ENCODE assay signal across 19 cellular contexts in genomic region chr6:156508923-156509322, GRCh38.
DNase-seq lines count a peak whose midpoint lies in the region; ATAC-seq and TF ChIP-seq lines count a peak whose summit lies in the region.
"Had no signal": no experiment of that assay in that cellular context is flagged by ENCODE, and none has a peak within 500 bp of the region (broad histone marks: within the 10 kb centered on the region; RNA-seq: fewer than 3 reads in every experiment).

No MANE protein-coding gene starts in this region.

- H3K9me3 ChIP-seq in PC-3 (ENCODE audit: low read length) (no peaks in the 10 kb centered on the region), body of pancreas (no peaks in the 10 kb centered on the region)
- H3K9me3 ChIP-seq: ascending aorta, right lobe of liver, SJSA1 had no signal

- CTCF ChIA-PET in activated CD4-positive, alpha-beta T cell treated with anti-CD3 and anti-CD28 coated beads for 36 hours (lab: Charles Lee): no interaction called here
- CTCF ChIA-PET in PC-3 (lab: Charles Lee): no interaction called here

- no peak overlapping the region for H3K4me3 ChIP-seq in PC-3 (ENCODE audit: low read length)
- H3K4me3 ChIP-seq in body of pancreas: no peak overlapping the region
- H3K4me3 ChIP-seq: ascending aorta, right lobe of liver, SJSA1 had no signal

- BruUV-seq in PC-3 (replicated peaks; lab: Mats Ljungman, UMichigan): no TSS peak

- no peaks in the 10 kb centered on the region for H4K20me1 ChIP-seq in PC-3 (ENCODE audit: low read length)

- no peak overlapping the region for H3K4me3 Mint-ChIP-seq in activated CD4-positive, alpha-beta T cell treated with anti-CD3 and anti-CD28 coated beads for 36 hours

- intact Hi-C loops in activated CD4-positive, alpha-beta T cell treated with anti-CD3 and anti-CD28 coated beads for 36 hours (cut with DNase I, micrococcal nuclease): no loop called here
- intact Hi-C loops in PC-3 (cut with micrococcal nuclease) (no loop called here), body of pancreas (cut with DNase I) (no loop called here)

- peaks cover 7% of the 10 kb centered on the region for H3K27me3 Mint-ChIP-seq in activated CD4-positive, alpha-beta T cell treated with anti-CD3 and anti-CD28 coated beads for 36 hours

- no peaks in the 10 kb centered on the region for H3K9me3 Mint-ChIP-seq in activated CD4-positive, alpha-beta T cell treated with anti-CD3 and anti-CD28 coated beads for 36 hours (ENCODE audit: low read depth)

- TF ChIP-seq CTCF in PC-3 (conservative IDR thresholded peaks at IDR 0.05; ENCODE audit: low read depth, low read length) (no peak), body of pancreas (IDR thresholded peaks at IDR 0.05) (no peak)

- H3F3A ChIP-seq in PC-3 (ENCODE audit: low read length, unreplicated experiment): no peaks in the 10 kb centered on the region

- no peak overlapping the region for H3K27ac ChIP-seq in PC-3 (ENCODE audit: low read length)
- H3K27ac ChIP-seq in body of pancreas: no peak overlapping the region
- H3K27ac ChIP-seq: ascending aorta, right lobe of liver, SJSA1 had no signal

- H3K4me2 ChIP-seq in PC-3 (ENCODE audit: low read length): 0 out of 2 replicates have a peak overlapping the region, but pooled peaks have one; percentile 8

- H3K36me3 Mint-ChIP-seq in activated CD4-positive, alpha-beta T cell treated with anti-CD3 and anti-CD28 coated beads for 36 hours (ENCODE audit: low read depth): no peaks in the 10 kb centered on the region

- H3K36me3 ChIP-seq in PC-3 (ENCODE audit: low read depth, low read length) (no peaks in the 10 kb centered on the region), body of pancreas (replicated peaks in 1 of 2; ENCODE audit: insufficient read depth in 1 of 2, low read depth in 2 of 2) (no peaks in the 10 kb centered on the region)
- H3K36me3 ChIP-seq: ascending aorta, right lobe of liver, SJSA1 had no signal

- no peak overlapping the region for H2AFZ ChIP-seq in PC-3 (ENCODE audit: low read length)

- H3K27me3 ChIP-seq in PC-3 (ENCODE audit: low read length): no peaks in the 10 kb centered on the region
- H3K27me3 ChIP-seq in body of pancreas: no peaks in the 10 kb centered on the region
- H3K27me3 ChIP-seq: ascending aorta, right lobe of liver, SJSA1 had no signal

- H3K27ac Mint-ChIP-seq in activated CD4-positive, alpha-beta T cell treated with anti-CD3 and anti-CD28 coated beads for 36 hours: no peak overlapping the region

- H3K9me2 ChIP-seq in PC-3 (replicated peaks; ENCODE audit: low read length): no peaks in the 10 kb centered on the region

- POLR2A ChIA-PET in activated CD4-positive, alpha-beta T cell treated with anti-CD3 and anti-CD28 coated beads for 36 hours (lab: Charles Lee): no interaction called here
- POLR2A ChIA-PET in PC-3 (lab: Charles Lee; ENCODE audit: unreplicated experiment): no interaction called here

- no peaks in the 10 kb centered on the region for H3K79me2 ChIP-seq in PC-3 (ENCODE audit: low read length)

- 75 to 92% methylated on average over 6 of the region's 6 CpGs for WGBS in body of pancreas, 2 donors

- peak; percentile 25 for DNase-seq in activated CD4-positive, alpha-beta T cell treated with anti-CD3 and anti-CD28 coated beads for 36 hours
- no peak for DNase-seq in activated CD4-positive, alpha-beta T cell treated with anti-CD3 and anti-CD28 coated beads, Interleukin-2, amount 50 U/mL, for 48 hours
- DNase-seq in PC-3: peak; percentile 46
- DNase-seq in kidney tubule cell (ENCODE audit: low spot score): peak; percentile 36
- DNase-seq in HPDE6-E6E7 (ENCODE audit: extremely low spot score): no peak
- DNase-seq in body of pancreas: no peak
- DNase-seq: activated CD8-positive, alpha-beta memory T cell treated with anti-CD3 and anti-CD28 coated beads for 24 hours; activated effector memory CD4-positive, alpha-beta T cell treated with Interleukin-2 at 50 U/mL for 16 hours; foreskin fibroblast; IMR-90; NCI-H1436 treated with DMSO at 0.1 percent for 48 hours; NCI-H345; NK-92 treated with Interleukin-12 subunit alpha and Interleukin-12 subunit beta, amount 100 ng/mL, for 24 hours; right lobe of liver; stimulated activated CD4-positive, alpha-beta T cell treated with anti-CD3 and anti-CD28 coated beads, Interleukin-2, amount 100 ng/mL, for 24 hours had no signal

- H3K4me1 Mint-ChIP-seq in activated CD4-positive, alpha-beta T cell treated with anti-CD3 and anti-CD28 coated beads for 36 hours: peaks cover 8% of the 10 kb centered on the region

- no peak for TF ChIP-seq POLR2A in body of pancreas (IDR thresholded peaks at IDR 0.05)

- H3K9ac ChIP-seq in PC-3 (ENCODE audit: low read length): no peak overlapping the region

- ATAC-seq in activated CD4-positive, alpha-beta T cell treated with anti-CD3 and anti-CD28 coated beads for 36 hours: peak; percentile 72
- peak; percentile 67 for ATAC-seq in GM19351 (IDR thresholded peaks at IDR 0.05; ENCODE audit: unreplicated experiment)
- peak; percentile 58; the same call in 1 of the 2 replicates for ATAC-seq in PC-3
- no peak for ATAC-seq in GM21786 (IDR thresholded peaks at IDR 0.05; ENCODE audit: unreplicated experiment)
- no peak for ATAC-seq in body of pancreas
- ATAC-seq: right lobe of liver had no signal

- H3K4me1 ChIP-seq in PC-3 (ENCODE audit: insufficient read depth, low read length) (no peaks in the 10 kb centered on the region; the same call in 1 of the 2 replicates), body of pancreas (peaks cover 7% of the 10 kb centered on the region)
- H3K4me1 ChIP-seq: ascending aorta, SJSA1 had no signal

Comparison
In these comparisons a context has a peak if more than half of its experiments do, and no peak if none do; other contexts are left out.
1. DNase-seq: peak in activated CD4-positive, alpha-beta T cell treated with anti-CD3 and anti-CD28 coated beads for 36 hours (single experiment), PC-3 (single experiment) and kidney tubule cell (single experiment); none in activated CD4-positive, alpha-beta T cell treated with anti-CD3 and anti-CD28 coated beads, Interleukin-2, amount 50 U/mL, for 48 hours (0 of 2), HPDE6-E6E7 (single experiment) and body of pancreas (0 of 4).
2. ATAC-seq: peak in activated CD4-positive, alpha-beta T cell treated with anti-CD3 and anti-CD28 coated beads for 36 hours (single experiment), GM19351 (single experiment) and PC-3 (single experiment); none in GM21786 (single experiment) and body of pancreas (single experiment).